ENCODE assay signal across 1 cellular context in the genomic region with DNA sequence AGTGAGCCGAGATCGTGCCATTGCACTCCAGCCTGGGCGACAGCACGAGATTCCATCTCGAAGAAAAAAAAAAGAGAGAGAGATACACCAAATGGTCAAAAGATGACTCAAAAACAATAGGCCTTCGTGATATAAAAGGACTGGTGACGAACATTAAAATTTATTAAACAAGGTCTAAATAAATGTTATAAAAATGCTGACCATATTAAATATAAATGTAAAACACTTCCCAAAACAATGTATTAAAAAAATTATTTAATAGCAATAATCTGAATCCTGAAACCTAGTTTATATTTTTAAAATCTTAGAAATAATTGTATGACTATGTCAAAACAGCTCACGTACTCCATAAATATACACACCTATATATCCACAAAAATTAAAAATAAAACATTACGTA.
TF ChIP-seq lines count a peak whose summit lies in the region.

No MANE protein-coding gene starts in this region.

TF ChIP-seq in GM23338, 12 proteins besides CTCF, POLR2A, EP300 and RAD21 (continued from another document):
- TF ChIP-seq, protein P1, sequence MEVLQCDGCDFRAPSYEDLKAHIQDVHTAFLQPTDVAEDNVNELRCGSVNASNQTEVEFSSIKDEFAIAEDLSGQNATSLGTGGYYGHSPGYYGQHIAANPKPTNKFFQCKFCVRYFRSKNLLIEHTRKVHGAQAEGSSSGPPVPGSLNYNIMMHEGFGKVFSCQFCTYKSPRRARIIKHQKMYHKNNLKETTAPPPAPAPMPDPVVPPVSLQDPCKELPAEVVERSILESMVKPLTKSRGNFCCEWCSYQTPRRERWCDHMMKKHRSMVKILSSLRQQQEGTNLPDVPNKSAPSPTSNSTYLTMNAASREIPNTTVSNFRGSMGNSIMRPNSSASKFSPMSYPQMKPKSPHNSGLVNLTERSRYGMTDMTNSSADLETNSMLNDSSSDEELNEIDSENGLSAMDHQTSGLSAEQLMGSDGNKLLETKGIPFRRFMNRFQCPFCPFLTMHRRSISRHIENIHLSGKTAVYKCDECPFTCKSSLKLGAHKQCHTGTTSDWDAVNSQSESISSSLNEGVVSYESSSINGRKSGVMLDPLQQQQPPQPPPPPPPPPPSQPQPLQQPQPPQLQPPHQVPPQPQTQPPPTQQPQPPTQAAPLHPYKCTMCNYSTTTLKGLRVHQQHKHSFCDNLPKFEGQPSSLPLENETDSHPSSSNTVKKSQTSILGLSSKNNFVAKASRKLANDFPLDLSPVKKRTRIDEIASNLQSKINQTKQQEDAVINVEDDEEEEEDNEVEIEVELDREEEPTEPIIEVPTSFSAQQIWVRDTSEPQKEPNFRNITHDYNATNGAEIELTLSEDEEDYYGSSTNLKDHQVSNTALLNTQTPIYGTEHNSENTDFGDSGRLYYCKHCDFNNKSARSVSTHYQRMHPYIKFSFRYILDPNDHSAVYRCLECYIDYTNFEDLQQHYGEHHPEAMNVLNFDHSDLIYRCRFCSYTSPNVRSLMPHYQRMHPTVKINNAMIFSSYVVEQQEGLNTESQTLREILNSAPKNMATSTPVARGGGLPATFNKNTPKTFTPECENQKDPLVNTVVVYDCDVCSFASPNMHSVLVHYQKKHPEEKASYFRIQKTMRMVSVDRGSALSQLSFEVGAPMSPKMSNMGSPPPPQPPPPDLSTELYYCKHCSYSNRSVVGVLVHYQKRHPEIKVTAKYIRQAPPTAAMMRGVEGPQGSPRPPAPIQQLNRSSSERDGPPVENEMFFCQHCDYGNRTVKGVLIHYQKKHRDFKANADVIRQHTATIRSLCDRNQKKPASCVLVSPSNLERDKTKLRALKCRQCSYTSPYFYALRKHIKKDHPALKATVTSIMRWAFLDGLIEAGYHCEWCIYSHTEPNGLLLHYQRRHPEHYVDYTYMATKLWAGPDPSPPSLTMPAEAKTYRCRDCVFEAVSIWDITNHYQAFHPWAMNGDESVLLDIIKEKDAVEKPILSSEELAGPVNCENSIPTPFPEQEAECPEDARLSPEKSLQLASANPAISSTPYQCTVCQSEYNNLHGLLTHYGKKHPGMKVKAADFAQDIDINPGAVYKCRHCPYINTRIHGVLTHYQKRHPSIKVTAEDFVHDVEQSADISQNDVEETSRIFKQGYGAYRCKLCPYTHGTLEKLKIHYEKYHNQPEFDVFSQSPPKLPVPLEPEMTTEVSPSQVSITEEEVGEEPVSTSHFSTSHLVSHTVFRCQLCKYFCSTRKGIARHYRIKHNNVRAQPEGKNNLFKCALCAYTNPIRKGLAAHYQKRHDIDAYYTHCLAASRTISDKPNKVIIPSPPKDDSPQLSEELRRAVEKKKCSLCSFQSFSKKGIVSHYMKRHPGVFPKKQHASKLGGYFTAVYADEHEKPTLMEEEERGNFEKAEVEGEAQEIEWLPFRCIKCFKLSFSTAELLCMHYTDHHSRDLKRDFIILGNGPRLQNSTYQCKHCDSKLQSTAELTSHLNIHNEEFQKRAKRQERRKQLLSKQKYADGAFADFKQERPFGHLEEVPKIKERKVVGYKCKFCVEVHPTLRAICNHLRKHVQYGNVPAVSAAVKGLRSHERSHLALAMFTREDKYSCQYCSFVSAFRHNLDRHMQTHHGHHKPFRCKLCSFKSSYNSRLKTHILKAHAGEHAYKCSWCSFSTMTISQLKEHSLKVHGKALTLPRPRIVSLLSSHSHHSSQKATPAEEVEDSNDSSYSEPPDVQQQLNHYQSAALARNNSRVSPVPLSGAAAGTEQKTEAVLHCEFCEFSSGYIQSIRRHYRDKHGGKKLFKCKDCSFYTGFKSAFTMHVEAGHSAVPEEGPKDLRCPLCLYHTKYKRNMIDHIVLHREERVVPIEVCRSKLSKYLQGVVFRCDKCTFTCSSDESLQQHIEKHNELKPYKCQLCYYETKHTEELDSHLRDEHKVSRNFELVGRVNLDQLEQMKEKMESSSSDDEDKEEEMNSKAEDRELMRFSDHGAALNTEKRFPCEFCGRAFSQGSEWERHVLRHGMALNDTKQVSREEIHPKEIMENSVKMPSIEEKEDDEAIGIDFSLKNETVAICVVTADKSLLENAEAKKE (CRISPR knock-in tag; IDR thresholded peaks at IDR 0.05) = no peak
